8 cellular contexts compared by ENCODE assay signal in genomic region chr2:7835693-7836680, GRCh38.
DNase-seq lines count a peak whose midpoint lies in the region; ATAC-seq and TF ChIP-seq lines count a peak whose summit lies in the region.

No MANE protein-coding gene starts in this region.

- ATAC-seq in GM21737 (IDR thresholded peaks at IDR 0.05; ENCODE audit: unreplicated experiment) (peak; percentile 99), esophagus mucosa (peak; percentile 31)

- DNase-seq in GM13977 (ENCODE audit: low spot score) (peak; percentile 27), NAMALWA (ENCODE audit: low spot score) (peak; percentile 83), NCI-H2227 treated with DMSO at 0.1 percent for 48 hours (lab: John Stamatoyannopoulos, UW) (no peak), ureter (ENCODE audit: low spot score) (no peak)
- DNase-seq in activated CD4-positive, CD25-positive, alpha-beta regulatory T cell (lab: John Stamatoyannopoulos, UW): no peak
- no peak for DNase-seq in NK-92 treated with Interleukin-12 subunit alpha and Interleukin-12 subunit beta, amount 100 ng/mL, for 24 hours (lab: John Stamatoyannopoulos, UW)

- in situ Hi-C loops in GM13977 (cut with MboI; ENCODE audit: low pct_unique_long_range_greater_than_20kb, low sequenced_read_pairs, unreplicated experiment): no loop called here

- no peak for TF ChIP-seq CTCF in GM13977 (IDR thresholded peaks at IDR 0.05; ENCODE audit: extremely low read depth, insufficient read depth, missing control alignments)

Comparison
In these comparisons a context has a peak if more than half of its experiments do, and no peak if none do; other contexts are left out.
1. DNase-seq: peak in GM13977 (single experiment) and NAMALWA (single experiment); none in NCI-H2227 treated with DMSO at 0.1 percent for 48 hours (single experiment), ureter (single experiment), activated CD4-positive, CD25-positive, alpha-beta regulatory T cell (0 of 4) and NK-92 treated with Interleukin-12 subunit alpha and Interleukin-12 subunit beta, amount 100 ng/mL, for 24 hours (single experiment).